In genomic region chr2:230847883-230848388, GRCh38 we compare ENCODE assay signal across 1 cellular context.
TF ChIP-seq lines count a peak whose summit lies in the region.

No MANE protein-coding gene starts in this region.

TF ChIP-seq in HepG2, 621 proteins besides CTCF, POLR2A, EP300 and RAD21 (continued from another document and continues in another):
- TF ChIP-seq ZBTB4 (CRISPR knock-in tag; IDR thresholded peaks at IDR 0.05; ENCODE audit: borderline replicate concordance) (peak; percentile 62; the same call in 1 of the 2 replicates), ZNF605 (CRISPR knock-in tag; IDR thresholded peaks at IDR 0.05) (peak; percentile 62; the same call in 1 of the 2 replicates), ZNF530 (CRISPR knock-in tag; IDR thresholded peaks at IDR 0.05; ENCODE audit: low read depth) (no peak), ZNF883 (CRISPR knock-in tag; IDR thresholded peaks at IDR 0.05; ENCODE audit: not compliant biosample characterization) (peak; percentile 51), ZC3H13 (CRISPR knock-in tag; IDR thresholded peaks at IDR 0.05) (no peak), ZNF160 (CRISPR knock-in tag; IDR thresholded peaks at IDR 0.05) (peak; percentile 75; the same call in 1 of the 2 replicates), ZNF652 (CRISPR knock-in tag; IDR thresholded peaks at IDR 0.05; ENCODE audit: borderline replicate concordance, low read depth) (no peak), SRSF9 (IDR thresholded peaks at IDR 0.05; ENCODE audit: borderline replicate concordance, insufficient read depth, low read depth, low read length, poor library complexity, severe bottlenecking) (no peak), AGO1 (IDR thresholded peaks at IDR 0.05; ENCODE audit: low read depth, low read length, poor library complexity, severe bottlenecking) (peak; percentile 50), KDM2A (CRISPR knock-in tag; IDR thresholded peaks at IDR 0.05; ENCODE audit: borderline replicate concordance, low read depth) (peak; percentile 87; the same call in 1 of the 2 replicates), ZNF839 (CRISPR knock-in tag; IDR thresholded peaks at IDR 0.05; ENCODE audit: borderline replicate concordance) (no peak), ZNF275 (CRISPR knock-in tag; IDR thresholded peaks at IDR 0.05; ENCODE audit: borderline replicate concordance) (no peak), HOMEZ (CRISPR knock-in tag; IDR thresholded peaks at IDR 0.05; ENCODE audit: low read depth) (0 out of 2 replicates have a peak, but pooled peaks have one; percentile 41), HMGXB4 (CRISPR knock-in tag; IDR thresholded peaks at IDR 0.05; ENCODE audit: borderline replicate concordance in 1 of 2, low read depth in 1 of 2) (peak; percentile 79 to 85), ATF4 (CRISPR knock-in tag; IDR thresholded peaks at IDR 0.05) (no peak), REXO4 (CRISPR knock-in tag; IDR thresholded peaks at IDR 0.05; ENCODE audit: borderline replicate concordance) (no peak), DZIP1 (CRISPR knock-in tag; IDR thresholded peaks at IDR 0.05) (no peak), ZNF101 (CRISPR knock-in tag; IDR thresholded peaks at IDR 0.05; ENCODE audit: borderline replicate concordance, low read depth) (no peak), ZNF782 (CRISPR knock-in tag; IDR thresholded peaks at IDR 0.05; ENCODE audit: borderline replicate concordance) (no peak), ZBTB34 (CRISPR knock-in tag; IDR thresholded peaks at IDR 0.05) (no peak), HMG20A (CRISPR knock-in tag; IDR thresholded peaks at IDR 0.05; ENCODE audit: borderline replicate concordance) (peak; percentile 36; the same call in 1 of the 2 replicates), FIP1L1 (IDR thresholded peaks at IDR 0.05; ENCODE audit: borderline replicate concordance, insufficient read depth, low read depth, low read length) (no peak), ZHX1 (CRISPR knock-in tag; IDR thresholded peaks at IDR 0.05; ENCODE audit: low read depth) (no peak), ZNF841 (CRISPR knock-in tag; IDR thresholded peaks at IDR 0.05; ENCODE audit: borderline replicate concordance) (no peak), UBTF (CRISPR knock-in tag; IDR thresholded peaks at IDR 0.05) (peak; percentile 90), RFXAP (CRISPR knock-in tag; IDR thresholded peaks at IDR 0.05; ENCODE audit: borderline replicate concordance) (0 out of 2 replicates have a peak, but pooled peaks have one; percentile 58), ZKSCAN8 (CRISPR knock-in tag; IDR thresholded peaks at IDR 0.05; ENCODE audit: borderline replicate concordance) (no peak), ZNF629 (CRISPR knock-in tag; conservative IDR thresholded peaks at IDR 0.05) (peak; percentile 32; the same call in 1 of the 2 replicates), ZNF740 (CRISPR knock-in tag; IDR thresholded peaks at IDR 0.05) (0 out of 2 replicates have a peak, but pooled peaks have one; percentile 36), RFX5 (IDR thresholded peaks at IDR 0.05; ENCODE audit: low read depth, low read length) (no peak), ZNF326 (CRISPR knock-in tag; IDR thresholded peaks at IDR 0.05; ENCODE audit: borderline replicate concordance) (no peak), ZNF770 (CRISPR knock-in tag; IDR thresholded peaks at IDR 0.05) (peak; percentile 97), SKI (IDR thresholded peaks at IDR 0.05; ENCODE audit: partially characterized antibody) (no peak), ZFP90 (CRISPR knock-in tag; IDR thresholded peaks at IDR 0.05; ENCODE audit: borderline replicate concordance) (peak; percentile 83), ZSCAN25 (CRISPR knock-in tag; IDR thresholded peaks at IDR 0.05) (no peak; the same call in 1 of the 2 replicates)
